17 cellular contexts compared by ENCODE assay signal in the genomic region with DNA sequence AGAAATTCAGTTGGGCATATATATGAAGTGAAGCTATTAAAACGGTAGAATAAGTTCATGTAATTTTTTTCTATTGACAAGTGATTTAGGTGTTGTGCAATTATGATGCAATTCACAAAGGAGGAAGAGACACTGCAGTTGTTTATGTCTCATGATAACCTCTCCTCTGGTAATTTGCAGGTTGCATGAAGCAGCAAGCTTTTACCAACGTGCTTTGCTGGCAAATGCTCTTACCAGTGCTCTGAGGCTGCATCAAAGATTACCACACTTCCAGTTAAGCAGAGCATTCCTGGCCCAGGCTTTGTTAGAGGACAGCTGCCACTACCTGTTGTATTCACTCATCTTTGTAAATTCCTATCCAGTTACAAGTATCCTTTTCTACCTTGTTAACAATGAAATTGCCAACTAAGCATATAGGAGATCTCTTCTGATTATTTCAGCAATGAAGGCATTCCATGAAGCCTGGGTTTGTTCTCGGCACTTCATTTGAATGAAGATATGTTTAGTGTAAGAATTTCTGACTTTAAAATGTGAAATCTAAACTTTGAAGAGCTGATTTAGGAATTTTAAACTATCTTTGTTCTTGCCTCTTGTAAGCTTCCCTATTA. TPM values are rescaled to one million over a fixed set of nuclear protein-coding genes. Genes with fewer than 3 reads are reported as not detected.
DNase-seq lines count a peak whose midpoint lies in the region; ATAC-seq, FAIRE-seq and TF ChIP-seq lines count a peak whose summit lies in the region.
"Had no signal": no experiment of that assay in that cellular context is flagged by ENCODE, and none has a peak within 500 bp of the region (broad histone marks: within the 10 kb centered on the region; RNA-seq: fewer than 3 reads in every experiment).

No MANE protein-coding gene starts in this region.

- no peaks in the 10 kb centered on the region for H3K9me3 ChIP-seq in spleen
- H3K9me3 ChIP-seq: esophagus muscularis mucosa had no signal

- peaks cover 15 to 78% (median 41%) of the 10 kb centered on the region in 6 donors for H3K4me1 ChIP-seq in spleen
- H3K4me1 ChIP-seq: parathyroid adenoma had no signal

- WGBS in spleen, 5 donors: 61 to 81% (median 64%) methylated on average over 3 of the region's 3 CpGs

- peak; percentile 3 for DNase-seq in NCI-H82 (lab: John Stamatoyannopoulos, UW)
- no peak for DNase-seq in NCI-H82 treated with DMSO at 0.1 percent for 48 hours (lab: John Stamatoyannopoulos, UW; ENCODE audit: unreplicated experiment)
- DNase-seq in OCI-M1 (lab: John Stamatoyannopoulos, UW): peak; percentile 83
- peak; percentile 24 for DNase-seq in fibroblast of gingiva (ENCODE audit: low read depth)
- DNase-seq in spleen: no peak
- no peak for DNase-seq in GM12891 (ENCODE audit: insufficient read length, low spot score)
- DNase-seq in SK-N-DZ (ENCODE audit: low spot score): no peak
- DNase-seq: activated CD8-positive, alpha-beta memory T cell treated with anti-CD3 and anti-CD28 coated beads for 24 hours; activated naive CD4-positive, alpha-beta T cell treated with Interleukin-2 at 50 U/mL for 16 hours; cerebellar nuclear complex; Karpas-422 had no signal

- no peak for ATAC-seq in HG03520 (IDR thresholded peaks at IDR 0.05; ENCODE audit: unreplicated experiment)

- TF ChIP-seq CTCF in spleen (IDR thresholded peaks at IDR 0.05 in 8 of 11, conservative IDR thresholded peaks at IDR 0.05 in 3 of 11): no peak

- intact Hi-C loops in spleen (cut with DNase I; ENCODE audit: low total_unique reads): no loop called here

- FAIRE-seq in GM12891 (lab: Jason Lieb, UNC): no peak
- FAIRE-seq: A204.1, D721Med had no signal

- H3K4me3 ChIP-seq in spleen: peak overlapping the region in 1 of 8 donors; percentile 2
- H3K4me3 ChIP-seq: esophagus muscularis mucosa had no signal

- no peaks in the 10 kb centered on the region for H3K27me3 ChIP-seq in spleen (replicated peaks in 1 of 7)
- H3K27me3 ChIP-seq: esophagus muscularis mucosa had no signal

- peaks cover 0 to 58% (median 14%) of the 10 kb centered on the region in 6 donors for H3K36me3 ChIP-seq in spleen

- H3K27ac ChIP-seq in spleen: peak overlapping the region in 7 of 8 donors; percentile 37 to 79 (median 68)
- H3K27ac ChIP-seq: esophagus muscularis mucosa, parathyroid adenoma had no signal

- TF ChIP-seq POLR2A in spleen (IDR thresholded peaks at IDR 0.05) (no peak), GM12891 (IDR thresholded peaks at IDR 0.05; ENCODE audit: low read depth, low read length) (no peak)

TF ChIP-seq in GM12891, 5 proteins besides CTCF, POLR2A, EP300 and RAD21:
- TF ChIP-seq PAX5 (IDR thresholded peaks at IDR 0.05; ENCODE audit: insufficient read depth, low read length, severe bottlenecking) (no peak), POLR2AphosphoS5 (IDR thresholded peaks at IDR 0.05; ENCODE audit: low read depth, low read length) (no peak), POU2F2 (IDR thresholded peaks at IDR 0.05; ENCODE audit: low read depth, low read length) (no peak), TAF1 (IDR thresholded peaks at IDR 0.05; ENCODE audit: low read depth, low read length) (no peak), SPI1 (IDR thresholded peaks at IDR 0.05; ENCODE audit: low read depth, low read length) (no peak)
TF ChIP-seq in GM12891: peak in this region for 0.

RNA-seq across cellular contexts. Expression of gene TMEM33, which starts 3.9 kb away (rescaled TPM):
- total RNA-seq in spleen: 10 to 100 TPM; 51.4 to 69.2 (median 55.7) TPM
- polyA plus RNA-seq in spleen: 1 to 10 TPM; 4.3 to 8.8 (median 5.8) TPM
- 6.9 TPM for polyA plus RNA-seq in GM12891 (2012; ENCODE audit: low read depth, missing spikeins)
- 29.0 and 36.1 TPM in 2 replicates for polyA plus RNA-seq in SK-N-DZ (2014; cell fraction: cytosol; rRNA removed)
- polyA plus RNA-seq in SK-N-DZ (2014; cell fraction: nucleus; rRNA removed): 8.9 and 21.1 TPM in 2 replicates

RNA-seq across cellular contexts. Expression of gene DCAF4L1, which starts 42.4 kb away (rescaled TPM):
- 1 to 10 TPM in 2 of 7 donors, under 1 TPM in 5; 0.37 to 2.5 (median 0.79) TPM for total RNA-seq in spleen
- under 1 TPM; 0.15 to 0.20 (median 0.16) TPM for polyA plus RNA-seq in spleen
- 0.05 TPM for polyA plus RNA-seq in GM12891 (2012; ENCODE audit: low read depth, missing spikeins)
- polyA plus RNA-seq in SK-N-DZ (2014; cell fraction: cytosol; rRNA removed): 0.14 and 0.37 TPM in 2 replicates
- polyA plus RNA-seq in SK-N-DZ (2014; cell fraction: nucleus; rRNA removed): 0.64 and 0.79 TPM in 2 replicates
- total RNA-seq: RPMI7951 had no signal

RNA-seq across cellular contexts. Expression of gene SLC30A9, which starts 51.2 kb away (rescaled TPM):
- total RNA-seq in spleen: 10 to 100 TPM; 28.1 to 54.4 (median 35.0) TPM
- polyA plus RNA-seq in spleen: 10 to 100 TPM in 1 of 3 donors, 1 to 10 TPM in 2; 7.1 to 11.0 (median 8.5) TPM
- polyA plus RNA-seq in GM12891 (2012; ENCODE audit: low read depth, missing spikeins): 26.1 TPM
- polyA plus RNA-seq in SK-N-DZ (2014; cell fraction: cytosol; rRNA removed): 49.6 and 57.4 TPM in 2 replicates
- 28.3 and 36.3 TPM in 2 replicates for polyA plus RNA-seq in SK-N-DZ (2014; cell fraction: nucleus; rRNA removed)

Comparison
In these comparisons a context has a peak if more than half of its experiments do, and no peak if none do; other contexts are left out.
1. DNase-seq: peak in NCI-H82 (single experiment), OCI-M1 (single experiment) and fibroblast of gingiva (single experiment); none in NCI-H82 treated with DMSO at 0.1 percent for 48 hours (single experiment), spleen (single experiment), GM12891 (single experiment) and SK-N-DZ (single experiment).